1 cellular context compared by ENCODE assay signal in genomic region chrX:47658684-47659515, GRCh38.
TF ChIP-seq lines count a peak whose summit lies in the region.

A gene with protein sequence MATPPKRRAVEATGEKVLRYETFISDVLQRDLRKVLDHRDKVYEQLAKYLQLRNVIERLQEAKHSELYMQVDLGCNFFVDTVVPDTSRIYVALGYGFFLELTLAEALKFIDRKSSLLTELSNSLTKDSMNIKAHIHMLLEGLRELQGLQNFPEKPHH (minus strand): TSS chrX:47659180. CDS start chrX:47658927, 253 bp downstream.

TF ChIP-seq in GM12878, 131 proteins besides CTCF, POLR2A, EP300 and RAD21 (continued from another document and continues in another):
- TF ChIP-seq, protein P1, sequence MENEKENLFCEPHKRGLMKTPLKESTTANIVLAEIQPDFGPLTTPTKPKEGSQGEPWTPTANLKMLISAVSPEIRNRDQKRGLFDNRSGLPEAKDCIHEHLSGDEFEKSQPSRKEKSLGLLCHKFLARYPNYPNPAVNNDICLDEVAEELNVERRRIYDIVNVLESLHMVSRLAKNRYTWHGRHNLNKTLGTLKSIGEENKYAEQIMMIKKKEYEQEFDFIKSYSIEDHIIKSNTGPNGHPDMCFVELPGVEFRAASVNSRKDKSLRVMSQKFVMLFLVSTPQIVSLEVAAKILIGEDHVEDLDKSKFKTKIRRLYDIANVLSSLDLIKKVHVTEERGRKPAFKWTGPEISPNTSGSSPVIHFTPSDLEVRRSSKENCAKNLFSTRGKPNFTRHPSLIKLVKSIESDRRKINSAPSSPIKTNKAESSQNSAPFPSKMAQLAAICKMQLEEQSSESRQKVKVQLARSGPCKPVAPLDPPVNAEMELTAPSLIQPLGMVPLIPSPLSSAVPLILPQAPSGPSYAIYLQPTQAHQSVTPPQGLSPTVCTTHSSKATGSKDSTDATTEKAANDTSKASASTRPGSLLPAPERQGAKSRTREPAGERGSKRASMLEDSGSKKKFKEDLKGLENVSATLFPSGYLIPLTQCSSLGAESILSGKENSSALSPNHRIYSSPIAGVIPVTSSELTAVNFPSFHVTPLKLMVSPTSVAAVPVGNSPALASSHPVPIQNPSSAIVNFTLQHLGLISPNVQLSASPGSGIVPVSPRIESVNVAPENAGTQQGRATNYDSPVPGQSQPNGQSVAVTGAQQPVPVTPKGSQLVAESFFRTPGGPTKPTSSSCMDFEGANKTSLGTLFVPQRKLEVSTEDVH (IDR thresholded peaks at IDR 0.05; ENCODE audit: low read depth, partially characterized antibody): peak; percentile 55
- no peak for TF ChIP-seq PAX8 (IDR thresholded peaks at IDR 0.05)
- TF ChIP-seq SKIL (IDR thresholded peaks at IDR 0.05; ENCODE audit: low read depth, poor library complexity, severe bottlenecking): no peak
- peak; percentile 53 for TF ChIP-seq GABPA (IDR thresholded peaks at IDR 0.05; ENCODE audit: low read depth)
- TF ChIP-seq ZNF274 (IDR thresholded peaks at IDR 0.05; ENCODE audit: insufficient read depth, insufficient read length): no peak
- TF ChIP-seq NR2C2 (IDR thresholded peaks at IDR 0.05; ENCODE audit: borderline replicate concordance, control insufficient read depth, insufficient read length, low read depth): no peak
- TF ChIP-seq, protein P2, sequence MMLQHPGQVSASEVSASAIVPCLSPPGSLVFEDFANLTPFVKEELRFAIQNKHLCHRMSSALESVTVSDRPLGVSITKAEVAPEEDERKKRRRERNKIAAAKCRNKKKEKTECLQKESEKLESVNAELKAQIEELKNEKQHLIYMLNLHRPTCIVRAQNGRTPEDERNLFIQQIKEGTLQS (IDR thresholded peaks at IDR 0.05; ENCODE audit: borderline replicate concordance, extremely low read depth, low read depth, low read length): peak; percentile 41; the same call in 1 of the 2 replicates
- no peak for TF ChIP-seq EED (IDR thresholded peaks at IDR 0.05; ENCODE audit: low read depth)
- TF ChIP-seq, protein P3, sequence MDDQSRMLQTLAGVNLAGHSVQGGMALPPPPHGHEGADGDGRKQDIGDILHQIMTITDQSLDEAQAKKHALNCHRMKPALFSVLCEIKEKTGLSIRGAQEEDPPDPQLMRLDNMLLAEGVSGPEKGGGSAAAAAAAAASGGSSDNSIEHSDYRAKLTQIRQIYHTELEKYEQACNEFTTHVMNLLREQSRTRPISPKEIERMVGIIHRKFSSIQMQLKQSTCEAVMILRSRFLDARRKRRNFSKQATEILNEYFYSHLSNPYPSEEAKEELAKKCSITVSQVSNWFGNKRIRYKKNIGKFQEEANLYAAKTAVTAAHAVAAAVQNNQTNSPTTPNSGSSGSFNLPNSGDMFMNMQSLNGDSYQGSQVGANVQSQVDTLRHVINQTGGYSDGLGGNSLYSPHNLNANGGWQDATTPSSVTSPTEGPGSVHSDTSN (IDR thresholded peaks at IDR 0.05; ENCODE audit: insufficient replicate concordance, low read depth, low read length): peak; percentile 88
- no peak for TF ChIP-seq TARDBP (IDR thresholded peaks at IDR 0.05; ENCODE audit: borderline replicate concordance)
- no peak for TF ChIP-seq ZBTB33 (IDR thresholded peaks at IDR 0.05)
- no peak for TF ChIP-seq SUPT20H (IDR thresholded peaks at IDR 0.05; ENCODE audit: borderline replicate concordance, control insufficient read depth, low read depth, low read length)
- TF ChIP-seq NFIC (IDR thresholded peaks at IDR 0.05; ENCODE audit: low read depth, low read length): no peak; the same call in 1 of the 2 replicates
- TF ChIP-seq TAF1 (IDR thresholded peaks at IDR 0.05; ENCODE audit: borderline replicate concordance, low read depth, low read length): peak; percentile 71
- TF ChIP-seq MEF2B (IDR thresholded peaks at IDR 0.05; ENCODE audit: partially characterized antibody, poor library complexity, severe bottlenecking): no peak
- peak; percentile 46; the same call in 1 of the 2 replicates for TF ChIP-seq RFX5 (IDR thresholded peaks at IDR 0.05; ENCODE audit: low read depth, low read length)
- no peak for TF ChIP-seq RELA (IDR thresholded peaks at IDR 0.05; ENCODE audit: borderline replicate concordance, partially characterized antibody)
- TF ChIP-seq IKZF2 (IDR thresholded peaks at IDR 0.05): no peak
- TF ChIP-seq NFYA (IDR thresholded peaks at IDR 0.05; ENCODE audit: borderline replicate concordance, low read depth, low read length): no peak
- TF ChIP-seq, protein P4, sequence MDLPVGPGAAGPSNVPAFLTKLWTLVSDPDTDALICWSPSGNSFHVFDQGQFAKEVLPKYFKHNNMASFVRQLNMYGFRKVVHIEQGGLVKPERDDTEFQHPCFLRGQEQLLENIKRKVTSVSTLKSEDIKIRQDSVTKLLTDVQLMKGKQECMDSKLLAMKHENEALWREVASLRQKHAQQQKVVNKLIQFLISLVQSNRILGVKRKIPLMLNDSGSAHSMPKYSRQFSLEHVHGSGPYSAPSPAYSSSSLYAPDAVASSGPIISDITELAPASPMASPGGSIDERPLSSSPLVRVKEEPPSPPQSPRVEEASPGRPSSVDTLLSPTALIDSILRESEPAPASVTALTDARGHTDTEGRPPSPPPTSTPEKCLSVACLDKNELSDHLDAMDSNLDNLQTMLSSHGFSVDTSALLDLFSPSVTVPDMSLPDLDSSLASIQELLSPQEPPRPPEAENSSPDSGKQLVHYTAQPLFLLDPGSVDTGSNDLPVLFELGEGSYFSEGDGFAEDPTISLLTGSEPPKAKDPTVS (IDR thresholded peaks at IDR 0.05; ENCODE audit: low read depth, low read length): no peak
- no peak for TF ChIP-seq ASH2L (IDR thresholded peaks at IDR 0.05; ENCODE audit: borderline replicate concordance, low read depth)
- peak; percentile 49 for TF ChIP-seq HCFC1 (IDR thresholded peaks at IDR 0.05; ENCODE audit: low read length)
- TF ChIP-seq MYC (IDR thresholded peaks at IDR 0.05; ENCODE audit: insufficient read depth, insufficient read length, insufficient replicate concordance, low read length, severe bottlenecking): peak; percentile 24
- no peak for TF ChIP-seq ZZZ3 (IDR thresholded peaks at IDR 0.05; ENCODE audit: control insufficient read depth, insufficient read length, low read depth)
- TF ChIP-seq STAT3 (IDR thresholded peaks at IDR 0.05; ENCODE audit: low read depth, low read length): no peak
- TF ChIP-seq ZBTB4 (CRISPR knock-in tag; IDR thresholded peaks at IDR 0.05): no peak
- TF ChIP-seq ZNF207 (IDR thresholded peaks at IDR 0.05; ENCODE audit: borderline replicate concordance): no peak; the same call in 1 of the 2 replicates
- no peak for TF ChIP-seq MTA2 (IDR thresholded peaks at IDR 0.05; ENCODE audit: low read depth)
- peak; percentile 79; the same call in 1 of the 2 replicates for TF ChIP-seq MYB (IDR thresholded peaks at IDR 0.05; ENCODE audit: borderline replicate concordance, low read depth, low read length)
- TF ChIP-seq TBL1XR1 (IDR thresholded peaks at IDR 0.05; ENCODE audit: low read depth, low read length): no peak
- TF ChIP-seq CBFB (IDR thresholded peaks at IDR 0.05; ENCODE audit: low read depth): no peak; the same call in 1 of the 2 replicates
- TF ChIP-seq POLR2AphosphoS5 (IDR thresholded peaks at IDR 0.05; ENCODE audit: low read length): peak; percentile 90
- no peak for TF ChIP-seq SUZ12 (IDR thresholded peaks at IDR 0.05; ENCODE audit: unreplicated experiment)
- TF ChIP-seq MTA3 (IDR thresholded peaks at IDR 0.05; ENCODE audit: borderline replicate concordance, low read length): no peak
- no peak for TF ChIP-seq ESRRA (IDR thresholded peaks at IDR 0.05; ENCODE audit: low read length)
- no peak for TF ChIP-seq MEF2A (IDR thresholded peaks at IDR 0.05; ENCODE audit: insufficient read depth, low read depth, low read length)
- TF ChIP-seq ZSCAN29 (IDR thresholded peaks at IDR 0.05): no peak
- no peak for TF ChIP-seq BCLAF1 (IDR thresholded peaks at IDR 0.05)
- no peak for TF ChIP-seq SPI1 (IDR thresholded peaks at IDR 0.05; ENCODE audit: borderline replicate concordance, insufficient read depth, low read depth, low read length)
- TF ChIP-seq RAD51 (IDR thresholded peaks at IDR 0.05): no peak
- TF ChIP-seq WRNIP1 (IDR thresholded peaks at IDR 0.05; ENCODE audit: borderline replicate concordance, low read depth, low read length): no peak
- TF ChIP-seq RELB (IDR thresholded peaks at IDR 0.05; ENCODE audit: low read depth): peak; percentile 84
- TF ChIP-seq PAX5 (IDR thresholded peaks at IDR 0.05; ENCODE audit: borderline replicate concordance, low read depth, low read length): no peak
- TF ChIP-seq JUNB (IDR thresholded peaks at IDR 0.05): no peak
